ENCODE assay signal across 26 cellular contexts in genomic region chr14:79575032-79575431, GRCh38.
"Had no signal": no experiment of that assay in that cellular context is flagged by ENCODE, and none has a peak within 500 bp of the region (broad histone marks: within the 10 kb centered on the region; RNA-seq: fewer than 3 reads in every experiment).

No MANE protein-coding gene starts in this region.

- H3K36me3 ChIP-seq: left lung, lower lobe of right lung, ovary, right atrium auricular region, right lobe of liver, suprapubic skin, thoracic aorta, tibial artery, upper lobe of right lung had no signal

- H3K27ac Mint-ChIP-seq: naive thymus-derived CD4-positive, alpha-beta T cell; natural killer cell treated with Interleukin-12 subunit alpha and Interleukin-12 subunit beta and Interleukin-15 and Interleukin-18, amount 100 ng/mL, for 72 hours; progenitor cell of endocrine pancreas; stimulated activated memory B cell treated with anti-CD40 and anti-IgM and Interleukin-4, amounts not matched to agents 10 μg/mL and 1 μg/mL and 100 μg/mL, for 72 hours had no signal

- H3K27me3 ChIP-seq: left lung, ovary, right atrium auricular region, right lobe of liver, suprapubic skin, tibial artery, upper lobe of right lung had no signal

- H3K4me1 ChIP-seq: left lung, lower lobe of right lung, right atrium auricular region, right lobe of liver, suprapubic skin, tibial artery, upper lobe of right lung had no signal

- H3K9me3 Mint-ChIP-seq: stimulated activated memory B cell treated with anti-CD40 and anti-IgM and Interleukin-4, amounts not matched to agents 10 μg/mL and 1 μg/mL and 100 μg/mL, for 72 hours had no signal

- DNase-seq: hippocampal formation; kidney glomerular epithelial cell; left cardiac atrium; left lung; lower lobe of right lung; mammary epithelial cell; mesenchymal stem cell; mucosa of descending colon; naive thymus-derived CD4-positive, alpha-beta T cell; ovary; right lobe of liver; stimulated activated CD4-positive, alpha-beta T cell treated with anti-CD3 and anti-CD28 coated beads, Interleukin-1b, Interleukin-23, amount 100 ng/mL, for 48 hours; stimulated activated CD4-positive, alpha-beta T cell treated with anti-CD3 and anti-CD28 coated beads, Interleukin-2, amount 100 ng/mL, for 48 hours; stimulated activated CD4-positive, alpha-beta T cell treated with anti-CD3 and anti-CD28 coated beads, Interleukin-4, amount 100 ng/mL, for 4 hours; stimulated activated CD8-positive, alpha-beta memory T cell treated with anti-CD3 and anti-CD28 coated beads, Interleukin-4, amount 100 ng/mL, for 48 hours; stimulated activated naive CD8-positive, alpha-beta T cell treated with anti-CD3 and anti-CD28 coated beads, Interleukin-15, Interleukin-2, amounts not matched to agents 100 U/mL and 50 U/mL, for 24 hours; tibial artery; trophoblast cell; upper lobe of right lung had no signal

- H3K4me1 Mint-ChIP-seq: naive thymus-derived CD4-positive, alpha-beta T cell; stimulated activated memory B cell treated with anti-CD40 and anti-IgM and Interleukin-4, amounts not matched to agents 10 μg/mL and 1 μg/mL and 100 μg/mL, for 72 hours had no signal

- ATAC-seq: left cardiac atrium; left lung; lower lobe of right lung; mucosa of descending colon; naive thymus-derived CD4-positive, alpha-beta T cell; natural killer cell treated with Interleukin-12 subunit alpha and Interleukin-12 subunit beta and Interleukin-15 and Interleukin-18, amount 100 ng/mL, for 72 hours; right lobe of liver; stimulated activated memory B cell treated with anti-CD40 and anti-IgM and Interleukin-4, amounts not matched to agents 10 μg/mL and 1 μg/mL and 100 μg/mL, for 72 hours; stimulated activated naive CD8-positive, alpha-beta T cell treated with anti-CD3 and anti-CD28 coated beads, Interleukin-15, Interleukin-2, amounts not matched to agents 100 U/mL and 50 U/mL, for 24 hours; upper lobe of right lung had no signal

- H3K4me3 Mint-ChIP-seq: naive thymus-derived CD4-positive, alpha-beta T cell; natural killer cell treated with Interleukin-12 subunit alpha and Interleukin-12 subunit beta and Interleukin-15 and Interleukin-18, amount 100 ng/mL, for 72 hours; stimulated activated memory B cell treated with anti-CD40 and anti-IgM and Interleukin-4, amounts not matched to agents 10 μg/mL and 1 μg/mL and 100 μg/mL, for 72 hours had no signal

- H3K4me3 ChIP-seq: left lung, lower lobe of right lung, mucosa of descending colon, ovary, right atrium auricular region, right lobe of liver, smooth muscle cell, suprapubic skin, thoracic aorta, tibial artery, upper lobe of right lung had no signal

- H3K4me2 ChIP-seq: smooth muscle cell had no signal

- H3K27me3 Mint-ChIP-seq: natural killer cell treated with Interleukin-12 subunit alpha and Interleukin-12 subunit beta and Interleukin-15 and Interleukin-18, amount 100 ng/mL, for 72 hours; progenitor cell of endocrine pancreas; stimulated activated memory B cell treated with anti-CD40 and anti-IgM and Interleukin-4, amounts not matched to agents 10 μg/mL and 1 μg/mL and 100 μg/mL, for 72 hours had no signal

- H3K9me3 ChIP-seq: left lung, lower lobe of right lung, mucosa of descending colon, ovary, right atrium auricular region, right lobe of liver, suprapubic skin, thoracic aorta, tibial artery, upper lobe of right lung had no signal

- H3K27ac ChIP-seq: left lung, lower lobe of right lung, ovary, right atrium auricular region, right lobe of liver, suprapubic skin, thoracic aorta, tibial artery, upper lobe of right lung had no signal

- H3K36me3 Mint-ChIP-seq: naive thymus-derived CD4-positive, alpha-beta T cell; natural killer cell treated with Interleukin-12 subunit alpha and Interleukin-12 subunit beta and Interleukin-15 and Interleukin-18, amount 100 ng/mL, for 72 hours; stimulated activated memory B cell treated with anti-CD40 and anti-IgM and Interleukin-4, amounts not matched to agents 10 μg/mL and 1 μg/mL and 100 μg/mL, for 72 hours had no signal
